Comparison of ENCODE assay signal across 18 cellular contexts in genomic region chrX:9790866-9791265, GRCh38. TPM values are rescaled to one million over a fixed set of nuclear protein-coding genes. Genes with fewer than 3 reads are reported as not detected.
DNase-seq lines count a peak whose midpoint lies in the region; ATAC-seq and TF ChIP-seq lines count a peak whose summit lies in the region.
"Had no signal": no experiment of that assay in that cellular context is flagged by ENCODE, and none has a peak within 500 bp of the region (broad histone marks: within the 10 kb centered on the region; RNA-seq: fewer than 3 reads in every experiment).

No MANE protein-coding gene starts in this region.

- no peak overlapping the region for H2BK12ac ChIP-seq in trophoblast cell (ENCODE audit: low read length)

- H2BK5ac ChIP-seq in trophoblast cell (ENCODE audit: low read depth, low read length, poor library complexity): no peak overlapping the region

- no peaks in the 10 kb centered on the region for H3K27me3 Mint-ChIP-seq in WTC11 (ENCODE audit: low read depth)

- TF ChIP-seq CTCF in WTC11 (IDR thresholded peaks at IDR 0.05) (no peak), brain microvascular endothelial cell (IDR thresholded peaks at IDR 0.05; ENCODE audit: low read depth, low read length, missing control alignments) (no peak)

- H3K14ac ChIP-seq in trophoblast cell (ENCODE audit: low read length): no peak overlapping the region

- no peak overlapping the region for H2BK120ac ChIP-seq in trophoblast cell (ENCODE audit: insufficient read depth, low read length, poor library complexity)

- H3K36me3 ChIP-seq in trophoblast cell (ENCODE audit: control insufficient read depth in 1 of 2, insufficient read depth in 2 of 2, low read length in 2 of 2) (no peaks in the 10 kb centered on the region), brain microvascular endothelial cell (replicated peaks) (no peaks in the 10 kb centered on the region)
- H3K36me3 ChIP-seq: SJCRH30 had no signal

- H4K8ac ChIP-seq in trophoblast cell (ENCODE audit: low read depth, low read length): no peak overlapping the region

- H4K91ac ChIP-seq in trophoblast cell (ENCODE audit: low read depth, low read length): no peak overlapping the region

- no peaks in the 10 kb centered on the region for H3K9me3 ChIP-seq in trophoblast cell (ENCODE audit: insufficient read depth, low read depth, low read length)
- H3K9me3 ChIP-seq: SJCRH30 had no signal

- H3K23ac ChIP-seq in trophoblast cell (ENCODE audit: low read length): no peak overlapping the region

- peaks cover 9% of the 10 kb centered on the region for H3K79me1 ChIP-seq in trophoblast cell (ENCODE audit: low read length)

- H3K27ac ChIP-seq in trophoblast cell (ENCODE audit: low read depth, low read length) (no peak overlapping the region), brain microvascular endothelial cell (no peak overlapping the region)
- H3K27ac ChIP-seq: SJCRH30 had no signal

- peaks cover 10% of the 10 kb centered on the region for H3K79me2 ChIP-seq in trophoblast cell (ENCODE audit: control insufficient read depth, insufficient read depth, low read length, poor library complexity)

- no CpG with 5 or more reads among the region's 6 CpGs for WGBS in trophoblast cell (ENCODE audit: extremely low coverage, insufficient coverage, insufficient read length)

- H3K36me3 Mint-ChIP-seq in WTC11: peaks cover 8% of the 10 kb centered on the region
- H3K36me3 Mint-ChIP-seq: CD8-positive, alpha-beta T cell had no signal

- no peak overlapping the region for H2AK5ac ChIP-seq in trophoblast cell (ENCODE audit: low read length)

- no peak for ATAC-seq in WTC11
- ATAC-seq in esophagus mucosa: peak; percentile 50
- ATAC-seq: CD8-positive, alpha-beta T cell had no signal

- H3K4ac ChIP-seq in trophoblast cell (ENCODE audit: low read depth, low read length): peak overlapping the region; percentile 46

- H3K4me2 ChIP-seq in trophoblast cell (ENCODE audit: low read length): no peak overlapping the region

- H3K27ac Mint-ChIP-seq in WTC11: no peak overlapping the region
- H3K27ac Mint-ChIP-seq: CD8-positive, alpha-beta T cell; HFFc6 had no signal

- H3K4me3 ChIP-seq in trophoblast cell (ENCODE audit: low read depth, low read length): no peak overlapping the region
- H3K4me3 ChIP-seq in brain microvascular endothelial cell (ENCODE audit: low read depth, low read length): no peak overlapping the region
- H3K4me3 ChIP-seq: SJCRH30 had no signal

- peak; percentile 10 for DNase-seq in ELR (ENCODE audit: low read depth)
- no peak for DNase-seq in WTC11 (ENCODE audit: low spot score)
- peak; percentile 15 to 56 for DNase-seq in trophoblast cell
- no peak for DNase-seq in retina
- DNase-seq in midbrain (lab: John Stamatoyannopoulos, UW): no peak
- no peak for DNase-seq in activated T-cell treated with anti-CD3 and anti-CD28 coated beads, Interleukin-2, amount 50 U/mL, for 1 hour
- DNase-seq in brain microvascular endothelial cell: no peak
- DNase-seq: CD8-positive, alpha-beta T cell; HFFc6; KBM-7; NCI-H1105 treated with DMSO at 0.1 percent for 48 hours; NCI-H1694 treated with DMSO at 0.1 percent for 48 hours; NCI-H2107; NCI-H2227 treated with DMSO at 0.1 percent for 48 hours; NCI-H524 treated with DMSO at 0.1 percent for 48 hours; SJCRH30 had no signal

- 0 out of 2 replicates have a peak overlapping the region, but pooled peaks have one; percentile 86 for H3K4me3 Mint-ChIP-seq in WTC11
- H3K4me3 Mint-ChIP-seq: CD8-positive, alpha-beta T cell; HFFc6 had no signal

- H3K27me3 ChIP-seq in trophoblast cell (ENCODE audit: insufficient read depth, low read length) (no peaks in the 10 kb centered on the region), brain microvascular endothelial cell (replicated peaks) (peaks cover 6% of the 10 kb centered on the region)
- H3K27me3 ChIP-seq: SJCRH30 had no signal

- CTCF ChIA-PET in WTC11 (lab: Charles Lee): no interaction called here

- POLR2A ChIA-PET in WTC11 (lab: Charles Lee): no interaction called here

- peaks cover 13 to 16% of the 10 kb centered on the region in 2 experiments for H3K4me1 ChIP-seq in trophoblast cell (ENCODE audit: control insufficient read depth in 1 of 2, insufficient read depth in 2 of 2, low read length in 2 of 2)
- H3K4me1 ChIP-seq: SJCRH30 had no signal

- no peak overlapping the region for H3K18ac ChIP-seq in trophoblast cell (ENCODE audit: low read length)

- peaks cover 7% of the 10 kb centered on the region; the same call in 1 of the 2 replicates for H3K9me3 Mint-ChIP-seq in WTC11

- H3K9ac ChIP-seq in trophoblast cell (ENCODE audit: low read length): no peak overlapping the region

- H2AFZ ChIP-seq in trophoblast cell (ENCODE audit: insufficient read depth, low read length, poor library complexity): no peak overlapping the region

- in situ Hi-C loops in brain microvascular endothelial cell (cut with HindIII; ENCODE audit: low pct_ligation_motif_present, low sequenced_read_pairs): no loop called here

- H4K12ac ChIP-seq in trophoblast cell (ENCODE audit: low read depth, low read length): no peak overlapping the region

- peaks cover 39% of the 10 kb centered on the region for H3K4me1 Mint-ChIP-seq in WTC11

TF ChIP-seq in WTC11, 78 proteins besides CTCF, POLR2A, EP300 and RAD21 (continues in another document):
- no peak for TF ChIP-seq E2F5 (CRISPR knock-in tag; IDR thresholded peaks at IDR 0.05)
- no peak for TF ChIP-seq SP1 (CRISPR knock-in tag; conservative IDR thresholded peaks at IDR 0.05)
- TF ChIP-seq ZMAT4 (CRISPR knock-in tag; IDR thresholded peaks at IDR 0.05): no peak
- no peak for TF ChIP-seq NR1H2 (CRISPR knock-in tag; IDR thresholded peaks at IDR 0.05)
- no peak for TF ChIP-seq STAT6 (CRISPR knock-in tag; conservative IDR thresholded peaks at IDR 0.05; ENCODE audit: low read depth)
- no peak for TF ChIP-seq AFF4 (CRISPR knock-in tag; IDR thresholded peaks at IDR 0.05; ENCODE audit: borderline replicate concordance)
- TF ChIP-seq ZNF138 (CRISPR knock-in tag; conservative IDR thresholded peaks at IDR 0.05): no peak

RNA-seq across cellular contexts. Expression of gene SHROOM2, which starts 4.6 kb away (rescaled TPM):
- total RNA-seq in WTC11 (2021) (12.3 to 14.8 TPM (median 12.3 TPM) in 3 replicates), esophagus mucosa (7.7 TPM)
- 14.5 and 14.6 TPM in 2 replicates for polyA plus RNA-seq in trophoblast cell (2013)
- total RNA-seq: CD8-positive, alpha-beta T cell had no signal

RNA-seq across cellular contexts. Expression of gene GPR143, which starts 25.2 kb away (rescaled TPM):
- total RNA-seq in WTC11 (2021): 11.7 to 18.3 TPM (median 14.0 TPM) in 3 replicates
- 2.8 TPM for total RNA-seq in esophagus mucosa
- 4.8 TPM in 2 replicates for polyA plus RNA-seq in trophoblast cell (2013)
- total RNA-seq: CD8-positive, alpha-beta T cell; HFFc6; SJCRH30 had no signal
- polyA plus RNA-seq: BJ had no signal

Comparison
In these comparisons a context has a peak if more than half of its experiments do, and no peak if none do; other contexts are left out.
1. DNase-seq: peak in ELR (single experiment) and trophoblast cell (2 of 2); none in WTC11 (single experiment), retina (single experiment), midbrain (single experiment), activated T-cell treated with anti-CD3 and anti-CD28 coated beads, Interleukin-2, amount 50 U/mL, for 1 hour (single experiment) and brain microvascular endothelial cell (single experiment).